ENCODE assay signal across 28 cellular contexts in genomic region chr2:138007431-138007830, GRCh38.
"Had no signal": no experiment of that assay in that cellular context is flagged by ENCODE, and none has a peak within 500 bp of the region (broad histone marks: within the 10 kb centered on the region; RNA-seq: fewer than 3 reads in every experiment).

No MANE protein-coding gene starts in this region.

- ATAC-seq: effector memory CD8-positive, alpha-beta T cell; esophagus mucosa; foreskin keratinocyte; gastrocnemius medialis; gastroesophageal sphincter; heart left ventricle; heart right ventricle had no signal

- H3K4me3 Mint-ChIP-seq: dendritic cell treated with granulocyte-macrophage colony-stimulating factor and Interleukin-4, amounts not matched to agents 40 ng/mL and 50 ng/mL, for 4 days; effector memory CD8-positive, alpha-beta T cell; endodermal cell had no signal

- H3K9me3 Mint-ChIP-seq: endodermal cell had no signal

- H3K27ac ChIP-seq: colonic mucosa, coronary artery, dorsolateral prefrontal cortex, epithelial cell of prostate, esophagus muscularis mucosa, esophagus squamous epithelium, foreskin keratinocyte, gastrocnemius medialis, gastroesophageal sphincter, heart left ventricle, heart right ventricle had no signal

- H3K9me3 ChIP-seq: colonic mucosa, esophagus muscularis mucosa, esophagus squamous epithelium, gastrocnemius medialis, gastroesophageal sphincter, heart left ventricle had no signal

- H3K4me3 ChIP-seq: colonic mucosa, coronary artery, dorsolateral prefrontal cortex, esophagus muscularis mucosa, esophagus squamous epithelium, gastrocnemius medialis, gastroesophageal sphincter, heart left ventricle, heart right ventricle had no signal

- DNase-seq: colonic mucosa; cortex of kidney; dermis blood vessel endothelial cell; dorsolateral prefrontal cortex; effector CD4-positive, alpha-beta T cell; effector CD8-positive, alpha-beta T cell; effector memory CD4-positive, alpha-beta T cell; effector memory CD8-positive, alpha-beta T cell; endodermal cell; erythroblast; esophagus squamous epithelium; foreskin fibroblast; foreskin keratinocyte; foreskin melanocyte; gastrocnemius medialis; glutamatergic neuron; head of caudate nucleus; heart left ventricle; heart right ventricle had no signal

- FAIRE-seq: colon, endometrium, frontal cortex had no signal

- H3K4me1 ChIP-seq: colonic mucosa, esophagus muscularis mucosa, esophagus squamous epithelium, gastrocnemius medialis, gastroesophageal sphincter, heart left ventricle, heart right ventricle had no signal

- H3K27me3 ChIP-seq: colonic mucosa, dorsolateral prefrontal cortex, esophagus muscularis mucosa, esophagus squamous epithelium, foreskin keratinocyte, gastrocnemius medialis, gastroesophageal sphincter, heart left ventricle, heart right ventricle had no signal

- H3K36me3 ChIP-seq: colonic mucosa, gastrocnemius medialis had no signal

- H3K27ac Mint-ChIP-seq: dendritic cell treated with granulocyte-macrophage colony-stimulating factor and Interleukin-4, amounts not matched to agents 40 ng/mL and 50 ng/mL, for 4 days; effector memory CD8-positive, alpha-beta T cell; endodermal cell had no signal

- H3K27me3 Mint-ChIP-seq: dendritic cell treated with granulocyte-macrophage colony-stimulating factor and Interleukin-4, amounts not matched to agents 40 ng/mL and 50 ng/mL, for 4 days; effector memory CD8-positive, alpha-beta T cell had no signal
